8 cellular contexts compared by ENCODE assay signal in genomic region chr3:141498592-141499223, GRCh38.
A peak's percentile ranks its signal among the peaks of the same experiment; 100 is the strongest.
DNase-seq lines count a peak whose midpoint lies in the region; ATAC-seq and FAIRE-seq lines count a peak whose summit lies in the region.

No MANE protein-coding gene starts in this region.

- peak; percentile 97 for FAIRE-seq in GM19239 (lab: Jason Lieb, UNC)

- no peak for DNase-seq in GM19239 (ENCODE audit: insufficient read length, low spot score)
- DNase-seq in T-helper 2 cell, result peak; percentile 47 to 100 (median 78)
- peak; percentile 33 for DNase-seq in amniotic epithelial cell (ENCODE audit: low read depth)
- DNase-seq in stimulated activated CD4-positive, alpha-beta T cell treated with anti-CD3 and anti-CD28 coated beads, Interleukin-1b, Interleukin-23, amount 100 ng/mL, for 1 hour (ENCODE audit: low read depth in 2 of 2), result peak; percentile 44 to 64
- DNase-seq in NCI-H82 treated with DMSO at 0.1 percent for 48 hours (lab: John Stamatoyannopoulos, UW; ENCODE audit: unreplicated experiment), result no peak
- no peak for DNase-seq in islet precursor cell
- DNase-seq in NCI-H2227 treated with DMSO at 0.1 percent for 48 hours (lab: John Stamatoyannopoulos, UW), result no peak

- peak; percentile 90 for ATAC-seq in HG03108 (IDR thresholded peaks at IDR 0.05; ENCODE audit: unreplicated experiment)

Comparison
In these comparisons a context has a peak if more than half of its experiments do, and no peak if none do; other contexts are left out.
1. DNase-seq: peak in T-helper 2 cell (5 of 5), amniotic epithelial cell (single experiment) and stimulated activated CD4-positive, alpha-beta T cell treated with anti-CD3 and anti-CD28 coated beads, Interleukin-1b, Interleukin-23, amount 100 ng/mL, for 1 hour (2 of 2); none in GM19239 (single experiment), NCI-H82 treated with DMSO at 0.1 percent for 48 hours (single experiment), islet precursor cell (single experiment) and NCI-H2227 treated with DMSO at 0.1 percent for 48 hours (single experiment).